In the genomic region with DNA sequence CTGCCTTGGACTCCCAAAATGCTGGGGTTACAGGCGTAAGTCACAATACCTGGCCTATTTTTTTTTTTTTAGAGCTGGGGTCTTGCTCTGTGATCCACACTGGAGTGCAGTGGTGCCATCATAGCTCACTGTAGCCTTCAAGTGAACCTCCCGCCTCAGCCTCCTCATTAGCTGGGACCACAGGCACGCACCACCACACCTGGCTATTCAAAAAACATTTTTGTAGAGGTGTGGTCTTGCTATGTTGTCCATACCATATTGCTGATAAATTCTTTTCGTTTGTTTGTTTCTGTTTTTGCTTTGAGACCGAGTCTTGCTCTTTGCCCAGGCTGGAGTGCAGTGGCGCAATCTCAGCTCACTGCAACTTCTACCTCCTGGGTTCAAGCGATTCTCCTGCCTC, we compare ENCODE assay signal across 20 cellular contexts. TPM values are rescaled to one million over a fixed set of nuclear protein-coding genes. Genes with fewer than 3 reads are reported as not detected.
DNase-seq lines count a peak whose midpoint lies in the region; ATAC-seq and TF ChIP-seq lines count a peak whose summit lies in the region.
"Had no signal": no experiment of that assay in that cellular context is flagged by ENCODE, and none has a peak within 500 bp of the region (broad histone marks: within the 10 kb centered on the region; RNA-seq: fewer than 3 reads in every experiment).

No MANE protein-coding gene starts in this region.

- TF ChIP-seq CTCF in activated CD8-positive, alpha-beta T cell treated with anti-CD3 and anti-CD28 coated beads for 36 hours (IDR thresholded peaks at IDR 0.05), result no peak
- no peak for TF ChIP-seq CTCF in C4-2B (conservative IDR thresholded peaks at IDR 0.05)

- no peak overlapping the region for H3K23ac ChIP-seq in trophoblast cell (ENCODE audit: low read length)

- no peak overlapping the region for H4K12ac ChIP-seq in trophoblast cell (ENCODE audit: low read depth, low read length)

- H3K4me2 ChIP-seq in trophoblast cell (ENCODE audit: low read length), result no peak overlapping the region
- H3K4me2 ChIP-seq: BLaER1, GM23338 had no signal

- peaks cover 29% of the 10 kb centered on the region for H3K4me1 Mint-ChIP-seq in activated CD8-positive, alpha-beta T cell treated with anti-CD3 and anti-CD28 coated beads for 36 hours (ENCODE audit: low read depth)
- peaks cover 5% of the 10 kb centered on the region for H3K4me1 Mint-ChIP-seq in activated CD8-positive, alpha-beta T cell treated with anti-CD3 and anti-CD28 coated beads, Interleukin-2, amount 10 ng/mL, durations not matched to agents 7 days and 5 days (ENCODE audit: low read depth)
- H3K4me1 Mint-ChIP-seq in activated naive CD4-positive, alpha-beta T cell treated with anti-CD3 and anti-CD28 coated beads for 36 hours (ENCODE audit: low read depth), result peaks cover 15% of the 10 kb centered on the region
- peaks cover 0 to 7% (median 5%) of the 10 kb centered on the region in 4 donors for H3K4me1 Mint-ChIP-seq in CD4-positive, alpha-beta memory T cell
- H3K4me1 Mint-ChIP-seq: B cell had no signal

- H3K27ac ChIP-seq in C4-2B, result peak overlapping the region; percentile 64; the same call in 1 of the 2 replicates
- H3K27ac ChIP-seq in trophoblast cell (ENCODE audit: low read depth, low read length), result no peak overlapping the region
- no peak overlapping the region for H3K27ac ChIP-seq in CD4-positive, alpha-beta memory T cell (ENCODE audit: low read depth, low read length)
- H3K27ac ChIP-seq: 22Rv1, BLaER1 had no signal

- no peak overlapping the region for H2BK5ac ChIP-seq in trophoblast cell (ENCODE audit: low read depth, low read length, poor library complexity)

- intact Hi-C loops in activated CD8-positive, alpha-beta T cell treated with anti-CD3 and anti-CD28 coated beads for 36 hours (cut with micrococcal nuclease), result no loop called here
- intact Hi-C loops in activated naive CD4-positive, alpha-beta T cell treated with anti-CD3 and anti-CD28 coated beads for 36 hours (cut with micrococcal nuclease), result loop anchor here (2.0 kb wide), 1 partner anchor 13 kb away; no protein-coding TSS in a partner anchor
- intact Hi-C loops in CD4-positive, alpha-beta memory T cell (cut with micrococcal nuclease), result no loop called here

- H3K27ac Mint-ChIP-seq in activated CD8-positive, alpha-beta T cell treated with anti-CD3 and anti-CD28 coated beads for 36 hours, result peak overlapping the region; percentile 57
- H3K27ac Mint-ChIP-seq in activated CD8-positive, alpha-beta T cell treated with anti-CD3 and anti-CD28 coated beads, Interleukin-2, amount 10 ng/mL, durations not matched to agents 7 days and 5 days, result no peak overlapping the region
- H3K27ac Mint-ChIP-seq in activated naive CD4-positive, alpha-beta T cell treated with anti-CD3 and anti-CD28 coated beads for 36 hours, result peak overlapping the region; percentile 36
- no peak overlapping the region for H3K27ac Mint-ChIP-seq in CD4-positive, alpha-beta memory T cell
- H3K27ac Mint-ChIP-seq: B cell; CD4-positive, alpha-beta T cell; GM23338; H9 had no signal

- CTCF ChIA-PET in activated CD8-positive, alpha-beta T cell treated with anti-CD3 and anti-CD28 coated beads for 36 hours (lab: Charles Lee), result interaction anchor here (1.3 to 2.0 kb wide), 2 partner anchors 13 to 287 kb away, joined by 3 to 10 read pairs; no protein-coding TSS in a partner anchor
- CTCF ChIA-PET in activated CD8-positive, alpha-beta T cell treated with anti-CD3 and anti-CD28 coated beads, Interleukin-2, amount 10 ng/mL, durations not matched to agents 7 days and 5 days (lab: Charles Lee), result interaction anchor here (2.6 kb wide), 1 partner anchor 10 kb away, joined by 11 read pairs; no protein-coding TSS in a partner anchor
- CTCF ChIA-PET in activated naive CD4-positive, alpha-beta T cell treated with anti-CD3 and anti-CD28 coated beads for 36 hours (lab: Charles Lee), result interaction anchor here (1.0 to 1.9 kb wide), 3 partner anchors 10 to 20 kb away, joined by 4 to 5 read pairs (median 5); no protein-coding TSS in a partner anchor
- CTCF ChIA-PET in CD4-positive, alpha-beta memory T cell (lab: Charles Lee; ENCODE audit: partially characterized antibody), result interaction anchor here (0.7 kb wide), 1 partner anchor 22 kb away, joined by 3 read pairs; a partner anchor contains a TSS

- H2AK5ac ChIP-seq in trophoblast cell (ENCODE audit: low read length), result no peak overlapping the region

- H2AFZ ChIP-seq in trophoblast cell (ENCODE audit: insufficient read depth, low read length, poor library complexity), result no peak overlapping the region
- H2AFZ ChIP-seq: GM23338 had no signal

- no peak overlapping the region for H2BK120ac ChIP-seq in trophoblast cell (ENCODE audit: insufficient read depth, low read length, poor library complexity)

- H4K91ac ChIP-seq in trophoblast cell (ENCODE audit: low read depth, low read length), result no peak overlapping the region

- H3K4me3 Mint-ChIP-seq in activated CD8-positive, alpha-beta T cell treated with anti-CD3 and anti-CD28 coated beads for 36 hours, result no peak overlapping the region
- no peak overlapping the region for H3K4me3 Mint-ChIP-seq in activated CD8-positive, alpha-beta T cell treated with anti-CD3 and anti-CD28 coated beads, Interleukin-2, amount 10 ng/mL, durations not matched to agents 7 days and 5 days
- no peak overlapping the region for H3K4me3 Mint-ChIP-seq in activated naive CD4-positive, alpha-beta T cell treated with anti-CD3 and anti-CD28 coated beads for 36 hours
- no peak overlapping the region for H3K4me3 Mint-ChIP-seq in CD4-positive, alpha-beta memory T cell
- H3K4me3 Mint-ChIP-seq: B cell; CD14-positive monocyte; CD4-positive, alpha-beta T cell; GM23338; H9 had no signal

- H3K79me1 ChIP-seq in trophoblast cell (ENCODE audit: low read length), result peaks cover 2% of the 10 kb centered on the region

- H3K9me3 Mint-ChIP-seq in activated CD8-positive, alpha-beta T cell treated with anti-CD3 and anti-CD28 coated beads for 36 hours, result no peaks in the 10 kb centered on the region
- H3K9me3 Mint-ChIP-seq in activated CD8-positive, alpha-beta T cell treated with anti-CD3 and anti-CD28 coated beads, Interleukin-2, amount 10 ng/mL, durations not matched to agents 7 days and 5 days (ENCODE audit: insufficient read depth), result no peaks in the 10 kb centered on the region
- H3K9me3 Mint-ChIP-seq in activated naive CD4-positive, alpha-beta T cell treated with anti-CD3 and anti-CD28 coated beads for 36 hours, result no peaks in the 10 kb centered on the region
- no peaks in the 10 kb centered on the region for H3K9me3 Mint-ChIP-seq in CD4-positive, alpha-beta memory T cell
- H3K9me3 Mint-ChIP-seq: CD14-positive monocyte; CD4-positive, alpha-beta T cell; GM23338; H9 had no signal

- WGBS in trophoblast cell (ENCODE audit: extremely low coverage, insufficient coverage, insufficient read length), result no CpG with 5 or more reads among the region's 7 CpGs

- H3K14ac ChIP-seq in trophoblast cell (ENCODE audit: low read length), result no peak overlapping the region

- H3K9ac ChIP-seq in trophoblast cell (ENCODE audit: low read length), result no peak overlapping the region
- H3K9ac ChIP-seq: BLaER1 had no signal

- peaks cover 21 to 26% of the 10 kb centered on the region in 2 experiments for H3K36me3 ChIP-seq in trophoblast cell (ENCODE audit: control insufficient read depth in 1 of 2, insufficient read depth in 2 of 2, low read length in 2 of 2)
- peaks cover 48% of the 10 kb centered on the region for H3K36me3 ChIP-seq in CD4-positive, alpha-beta memory T cell (ENCODE audit: insufficient read depth, low read length)

- H3K4me3 ChIP-seq in trophoblast cell (ENCODE audit: low read depth, low read length), result no peak overlapping the region
- no peak overlapping the region for H3K4me3 ChIP-seq in CD4-positive, alpha-beta memory T cell (ENCODE audit: low read length in 2 of 2)
- H3K4me3 ChIP-seq: BLaER1, GM23338 had no signal

- peaks cover 0 to 2% of the 10 kb centered on the region in 2 experiments for H3K4me1 ChIP-seq in trophoblast cell (ENCODE audit: control insufficient read depth in 1 of 2, insufficient read depth in 2 of 2, low read length in 2 of 2)
- no peaks in the 10 kb centered on the region for H3K4me1 ChIP-seq in CD4-positive, alpha-beta memory T cell (ENCODE audit: insufficient read depth, low read length)
- H3K4me1 ChIP-seq: BLaER1 had no signal

- no peaks in the 10 kb centered on the region for H3K27me3 ChIP-seq in trophoblast cell (ENCODE audit: insufficient read depth, low read length)
- H3K27me3 ChIP-seq in CD4-positive, alpha-beta memory T cell (ENCODE audit: insufficient read depth, low read length), result no peaks in the 10 kb centered on the region
- H3K27me3 ChIP-seq: BLaER1 had no signal

- H3K36me3 Mint-ChIP-seq in activated CD8-positive, alpha-beta T cell treated with anti-CD3 and anti-CD28 coated beads for 36 hours (ENCODE audit: low read depth), result peaks cover 57% of the 10 kb centered on the region
- peaks cover 72% of the 10 kb centered on the region for H3K36me3 Mint-ChIP-seq in activated CD8-positive, alpha-beta T cell treated with anti-CD3 and anti-CD28 coated beads, Interleukin-2, amount 10 ng/mL, durations not matched to agents 7 days and 5 days (ENCODE audit: low read depth)
- H3K36me3 Mint-ChIP-seq in activated naive CD4-positive, alpha-beta T cell treated with anti-CD3 and anti-CD28 coated beads for 36 hours (ENCODE audit: low read depth), result peaks cover 45% of the 10 kb centered on the region
- peaks cover 42 to 71% of the 10 kb centered on the region in 2 donors for H3K36me3 Mint-ChIP-seq in CD4-positive, alpha-beta memory T cell

- no peak overlapping the region for H4K8ac ChIP-seq in trophoblast cell (ENCODE audit: low read depth, low read length)

- H3K27me3 Mint-ChIP-seq in activated CD8-positive, alpha-beta T cell treated with anti-CD3 and anti-CD28 coated beads for 36 hours, result no peaks in the 10 kb centered on the region
- H3K27me3 Mint-ChIP-seq in activated CD8-positive, alpha-beta T cell treated with anti-CD3 and anti-CD28 coated beads, Interleukin-2, amount 10 ng/mL, durations not matched to agents 7 days and 5 days (ENCODE audit: low read depth), result no peaks in the 10 kb centered on the region
- no peaks in the 10 kb centered on the region for H3K27me3 Mint-ChIP-seq in activated naive CD4-positive, alpha-beta T cell treated with anti-CD3 and anti-CD28 coated beads for 36 hours (ENCODE audit: low read depth)
- H3K27me3 Mint-ChIP-seq in CD4-positive, alpha-beta memory T cell, result no peaks in the 10 kb centered on the region
- H3K27me3 Mint-ChIP-seq: B cell; CD4-positive, alpha-beta T cell had no signal

- no peaks in the 10 kb centered on the region for H3K79me2 ChIP-seq in trophoblast cell (ENCODE audit: control insufficient read depth, insufficient read depth, low read length, poor library complexity)

- POLR2A ChIA-PET in activated CD8-positive, alpha-beta T cell treated with anti-CD3 and anti-CD28 coated beads for 36 hours (lab: Charles Lee), result interaction anchor here (1.0 kb wide), 1 partner anchor 13 kb away, joined by 4 read pairs; no protein-coding TSS in a partner anchor
- POLR2A ChIA-PET in activated CD8-positive, alpha-beta T cell treated with anti-CD3 and anti-CD28 coated beads, Interleukin-2, amount 10 ng/mL, durations not matched to agents 7 days and 5 days (lab: Charles Lee), result no interaction called here
- POLR2A ChIA-PET in CD4-positive, alpha-beta memory T cell (lab: Charles Lee; ENCODE audit: partially characterized antibody), result no interaction called here

- H3K18ac ChIP-seq in trophoblast cell (ENCODE audit: low read length), result no peak overlapping the region

- H2BK12ac ChIP-seq in trophoblast cell (ENCODE audit: low read length), result no peak overlapping the region

- DNase-seq in activated CD8-positive, alpha-beta T cell treated with anti-CD3 and anti-CD28 coated beads for 36 hours, result no peak
- no peak for DNase-seq in activated CD8-positive, alpha-beta T cell treated with anti-CD3 and anti-CD28 coated beads, Interleukin-2, amount 10 ng/mL, durations not matched to agents 7 days and 5 days
- no peak for DNase-seq in activated naive CD4-positive, alpha-beta T cell treated with anti-CD3 and anti-CD28 coated beads for 36 hours
- no peak for DNase-seq in activated naive CD4-positive, alpha-beta T cell (lab: John Stamatoyannopoulos, UW)
- DNase-seq in trophoblast cell, result peak; percentile 71 to 81
- DNase-seq in CD4-positive, alpha-beta memory T cell, result no peak
- DNase-seq: Calu3; CD4-positive, alpha-beta T cell; COR-L47; DMS53; DMS79 treated with DMSO at 0.1 percent for 48 hours; GF-D8; H9 had no signal

- no peak overlapping the region for H3K4ac ChIP-seq in trophoblast cell (ENCODE audit: low read depth, low read length)

- H3K9me3 ChIP-seq in trophoblast cell (ENCODE audit: insufficient read depth, low read depth, low read length), result no peaks in the 10 kb centered on the region
- H3K9me3 ChIP-seq in CD4-positive, alpha-beta memory T cell (ENCODE audit: control insufficient read depth in 1 of 2, low read length in 2 of 2), result no peaks in the 10 kb centered on the region
- H3K9me3 ChIP-seq: BLaER1 had no signal

- ATAC-seq in activated CD8-positive, alpha-beta T cell treated with anti-CD3 and anti-CD28 coated beads for 36 hours, result no peak
- ATAC-seq in activated CD8-positive, alpha-beta T cell treated with anti-CD3 and anti-CD28 coated beads, Interleukin-2, amount 10 ng/mL, durations not matched to agents 7 days and 5 days, result no peak
- ATAC-seq: GM23338, HCT116 had no signal

RNA-seq across cellular contexts. Expression of a gene that starts 21.6 kb away (rescaled TPM):
- 10 to 100 TPM; 78.9 to 83.5 TPM for total RNA-seq in activated CD8-positive, alpha-beta T cell treated with anti-CD3 and anti-CD28 coated beads for 36 hours
- 10 to 100 TPM; 45.0 to 45.3 TPM for total RNA-seq in activated CD8-positive, alpha-beta T cell treated with anti-CD3 and anti-CD28 coated beads, Interleukin-2, amount 10 ng/mL, durations not matched to agents 7 days and 5 days
- 10 to 100 TPM; 55.1 to 56.3 TPM for total RNA-seq in activated naive CD4-positive, alpha-beta T cell treated with anti-CD3 and anti-CD28 coated beads for 36 hours
- 23.2 and 23.9 TPM in 2 replicates for polyA plus RNA-seq in trophoblast cell (2013)
- 10 to 100 TPM; 26.1 TPM for total RNA-seq in CD4-positive, alpha-beta memory T cell
- 10 to 100 TPM; 40.2 to 56.7 TPM for polyA plus RNA-seq in CD4-positive, alpha-beta memory T cell

RNA-seq across cellular contexts. Expression of a gene that starts 21.8 kb away (rescaled TPM):
- total RNA-seq in activated CD8-positive, alpha-beta T cell treated with anti-CD3 and anti-CD28 coated beads for 36 hours, result 100 to 1,000 TPM; 330 to 339 TPM
- total RNA-seq in activated CD8-positive, alpha-beta T cell treated with anti-CD3 and anti-CD28 coated beads, Interleukin-2, amount 10 ng/mL, durations not matched to agents 7 days and 5 days, result 100 to 1,000 TPM; 331 TPM
- total RNA-seq in activated naive CD4-positive, alpha-beta T cell treated with anti-CD3 and anti-CD28 coated beads for 36 hours, result 100 to 1,000 TPM; 256 to 267 TPM
- 325 and 327 TPM in 2 replicates for polyA plus RNA-seq in trophoblast cell (2013)
- 100 to 1,000 TPM; 322 to 344 TPM for total RNA-seq in CD4-positive, alpha-beta memory T cell
- polyA plus RNA-seq in CD4-positive, alpha-beta memory T cell, result 100 to 1,000 TPM; 218 to 279 TPM

Comparison
In these comparisons a context has a peak if more than half of its experiments do, and no peak if none do; other contexts are left out.
1. H3K27ac Mint-ChIP-seq: peak in activated CD8-positive, alpha-beta T cell treated with anti-CD3 and anti-CD28 coated beads for 36 hours (single experiment) and activated naive CD4-positive, alpha-beta T cell treated with anti-CD3 and anti-CD28 coated beads for 36 hours (single experiment); none in activated CD8-positive, alpha-beta T cell treated with anti-CD3 and anti-CD28 coated beads, Interleukin-2, amount 10 ng/mL, durations not matched to agents 7 days and 5 days (single experiment) and CD4-positive, alpha-beta memory T cell (0 of 7).
2. DNase-seq: peak in trophoblast cell (2 of 2); none in activated CD8-positive, alpha-beta T cell treated with anti-CD3 and anti-CD28 coated beads for 36 hours (single experiment), activated CD8-positive, alpha-beta T cell treated with anti-CD3 and anti-CD28 coated beads, Interleukin-2, amount 10 ng/mL, durations not matched to agents 7 days and 5 days (single experiment), activated naive CD4-positive, alpha-beta T cell treated with anti-CD3 and anti-CD28 coated beads for 36 hours (single experiment), activated naive CD4-positive, alpha-beta T cell (0 of 4) and CD4-positive, alpha-beta memory T cell (0 of 5).